17 cellular contexts compared by ENCODE assay signal in the genomic region with DNA sequence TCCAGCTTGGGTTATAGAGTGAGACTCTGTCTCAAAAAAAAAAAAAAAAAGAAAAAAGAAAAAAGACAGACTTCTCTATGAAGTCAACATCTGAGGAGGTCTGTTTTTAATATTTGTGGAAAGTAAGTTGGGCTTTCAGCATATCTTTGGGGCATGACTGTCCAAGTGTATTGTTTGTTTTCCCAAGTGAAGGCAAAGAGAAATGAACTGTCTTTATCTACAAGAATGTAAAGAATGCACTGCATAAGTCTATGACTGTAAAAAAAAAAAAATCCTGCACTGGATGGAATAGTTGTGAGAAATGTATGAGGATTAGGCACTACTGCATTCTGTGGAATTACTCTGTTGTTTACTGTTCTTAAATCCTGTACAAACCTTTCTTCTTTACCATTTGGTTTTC. TPM values are rescaled to one million over a fixed set of nuclear protein-coding genes. Genes with fewer than 3 reads are reported as not detected.
DNase-seq lines count a peak whose midpoint lies in the region; ATAC-seq, FAIRE-seq and TF ChIP-seq lines count a peak whose summit lies in the region.
"Had no signal": no experiment of that assay in that cellular context is flagged by ENCODE, and none has a peak within 500 bp of the region (broad histone marks: within the 10 kb centered on the region; RNA-seq: fewer than 3 reads in every experiment).

No MANE protein-coding gene starts in this region.

- peak; percentile 94 for DNase-seq in AG09309 (ENCODE audit: low read depth)
- peak; percentile 83 for DNase-seq in NCI-H226
- peak; percentile 60 for DNase-seq in myocyte (ENCODE audit: low read depth)
- DNase-seq in activated CD8-positive, alpha-beta memory T cell treated with anti-CD3 and anti-CD28 coated beads, Interleukin-2, amount 10 ng/mL, durations not matched to agents 7 days and 5 days = no peak
- no peak for DNase-seq in effector CD8-positive, alpha-beta T cell (lab: John Stamatoyannopoulos, UW)
- DNase-seq in WERI-Rb-1 = no peak
- DNase-seq: activated CD4-positive, alpha-beta T cell treated with anti-CD3 and anti-CD28 coated beads for 36 hours; activated effector memory CD4-positive, alpha-beta T cell treated with Interleukin-2 at 50 U/mL for 16 hours; H7; immature natural killer cell; MM.1S; NCI-H446 treated with DMSO at 0.1 percent for 48 hours; stimulated activated CD4-positive, alpha-beta T cell treated with anti-CD3 and anti-CD28 coated beads, Interleukin-2, amount 100 ng/mL, for 24 hours; stimulated activated naive CD8-positive, alpha-beta T cell treated with anti-CD3 and anti-CD28 coated beads, Interleukin-15, Interleukin-2, amounts not matched to agents 100 U/mL and 50 U/mL, for 24 hours had no signal

- no peak overlapping the region for H3K4me3 Mint-ChIP-seq in activated CD8-positive, alpha-beta memory T cell treated with anti-CD3 and anti-CD28 coated beads, Interleukin-2, amount 10 ng/mL, durations not matched to agents 7 days and 5 days
- H3K4me3 Mint-ChIP-seq: activated CD4-positive, alpha-beta T cell treated with anti-CD3 and anti-CD28 coated beads for 36 hours; immature natural killer cell had no signal

- H3K27ac ChIP-seq in WERI-Rb-1 = no peak overlapping the region
- H3K27ac ChIP-seq: neural progenitor cell had no signal

- peaks cover 59% of the 10 kb centered on the region for H3K27me3 Mint-ChIP-seq in activated CD8-positive, alpha-beta memory T cell treated with anti-CD3 and anti-CD28 coated beads, Interleukin-2, amount 10 ng/mL, durations not matched to agents 7 days and 5 days

- peaks cover 5% of the 10 kb centered on the region for H3K4me1 Mint-ChIP-seq in activated CD8-positive, alpha-beta memory T cell treated with anti-CD3 and anti-CD28 coated beads, Interleukin-2, amount 10 ng/mL, durations not matched to agents 7 days and 5 days
- H3K4me1 Mint-ChIP-seq: immature natural killer cell had no signal

- no peaks in the 10 kb centered on the region for H3K9me3 ChIP-seq in WERI-Rb-1 (ENCODE audit: severe bottlenecking)

- H3K27me3 ChIP-seq in WERI-Rb-1 (ENCODE audit: insufficient read depth, low read depth, severe bottlenecking) = no peaks in the 10 kb centered on the region
- H3K27me3 ChIP-seq: neural progenitor cell had no signal

- CTCF ChIA-PET in activated CD8-positive, alpha-beta memory T cell treated with anti-CD3 and anti-CD28 coated beads, Interleukin-2, amount 10 ng/mL, durations not matched to agents 7 days and 5 days (lab: Charles Lee) = interaction anchor here (0.7 to 1.5 kb wide), 2 partner anchors 10 to 16 kb away, joined by 3 to 4 read pairs; no protein-coding TSS in a partner anchor

- H3K9me3 Mint-ChIP-seq in activated CD8-positive, alpha-beta memory T cell treated with anti-CD3 and anti-CD28 coated beads, Interleukin-2, amount 10 ng/mL, durations not matched to agents 7 days and 5 days (ENCODE audit: low read depth) = no peaks in the 10 kb centered on the region

- no peak for ATAC-seq in activated CD8-positive, alpha-beta memory T cell treated with anti-CD3 and anti-CD28 coated beads, Interleukin-2, amount 10 ng/mL, durations not matched to agents 7 days and 5 days
- no peak for ATAC-seq in HG02798 (IDR thresholded peaks at IDR 0.05; ENCODE audit: poor library complexity, unreplicated experiment)
- ATAC-seq: activated CD4-positive, alpha-beta T cell treated with anti-CD3 and anti-CD28 coated beads for 36 hours; stimulated activated naive CD8-positive, alpha-beta T cell treated with anti-CD3 and anti-CD28 coated beads, Interleukin-15, Interleukin-2, amounts not matched to agents 100 U/mL and 50 U/mL, for 24 hours had no signal

- FAIRE-seq in endometrium (lab: Jason Lieb, UNC) = peak; percentile 57

- TF ChIP-seq CTCF in AG09309 (IDR thresholded peaks at IDR 0.05; ENCODE audit: control insufficient read depth, insufficient read depth, low read depth, low read length, missing control alignments) (no peak), WERI-Rb-1 (IDR thresholded peaks at IDR 0.05; ENCODE audit: low read depth, low read length) (no peak)

- H3K4me3 ChIP-seq in AG09309 (ENCODE audit: control insufficient read depth, low read depth, low read length) (no peak overlapping the region), WERI-Rb-1 (ENCODE audit: low read depth, low read length) (no peak overlapping the region)
- H3K4me3 ChIP-seq: neural progenitor cell had no signal

- no peaks in the 10 kb centered on the region for H3K36me3 ChIP-seq in WERI-Rb-1
- H3K36me3 ChIP-seq: neural progenitor cell had no signal

- no peak overlapping the region for H3K27ac Mint-ChIP-seq in activated CD8-positive, alpha-beta memory T cell treated with anti-CD3 and anti-CD28 coated beads, Interleukin-2, amount 10 ng/mL, durations not matched to agents 7 days and 5 days
- H3K27ac Mint-ChIP-seq: activated CD4-positive, alpha-beta T cell treated with anti-CD3 and anti-CD28 coated beads for 36 hours; immature natural killer cell; neural progenitor cell had no signal

- H3K36me3 Mint-ChIP-seq in activated CD8-positive, alpha-beta memory T cell treated with anti-CD3 and anti-CD28 coated beads, Interleukin-2, amount 10 ng/mL, durations not matched to agents 7 days and 5 days = peaks cover 2% of the 10 kb centered on the region
- H3K36me3 Mint-ChIP-seq: immature natural killer cell had no signal

RNA-seq across cellular contexts. Expression of gene TMEM61, which starts 45.6 kb away (rescaled TPM):
- not detected in 2 replicates for total RNA-seq in myocyte
- polyA plus RNA-seq in myocyte (2012) = not detected
- not detected for total RNA-seq in activated CD8-positive, alpha-beta memory T cell treated with anti-CD3 and anti-CD28 coated beads, Interleukin-2, amount 10 ng/mL, durations not matched to agents 7 days and 5 days
- total RNA-seq: activated CD4-positive, alpha-beta T cell treated with anti-CD3 and anti-CD28 coated beads for 36 hours had no signal
- polyA plus RNA-seq: immature natural killer cell had no signal

RNA-seq across cellular contexts. Expression of gene DHCR24, which starts 47.9 kb away (rescaled TPM):
- 39.2 and 44.5 TPM in 2 replicates for total RNA-seq in myocyte
- 80.0 TPM for polyA plus RNA-seq in myocyte (2012)
- total RNA-seq in activated CD8-positive, alpha-beta memory T cell treated with anti-CD3 and anti-CD28 coated beads, Interleukin-2, amount 10 ng/mL, durations not matched to agents 7 days and 5 days = 100 to 1,000 TPM; 121 to 187 TPM

Comparison
In these comparisons a context has a peak if more than half of its experiments do, and no peak if none do; other contexts are left out.
1. DNase-seq: peak in AG09309 (single experiment), NCI-H226 (single experiment) and myocyte (single experiment); none in activated CD8-positive, alpha-beta memory T cell treated with anti-CD3 and anti-CD28 coated beads, Interleukin-2, amount 10 ng/mL, durations not matched to agents 7 days and 5 days (single experiment), effector CD8-positive, alpha-beta T cell (single experiment) and WERI-Rb-1 (single experiment).